ENCODE assay signal across 9 cellular contexts in genomic region chr13:113815151-113816058, GRCh38. TPM values are rescaled to one million over a fixed set of nuclear protein-coding genes. Genes with fewer than 3 reads are reported as not detected.
A peak's percentile ranks its signal among the peaks of the same experiment; 100 is the strongest.
DNase-seq lines count a peak whose midpoint lies in the region; ATAC-seq and TF ChIP-seq lines count a peak whose summit lies in the region.
"Had no signal": no experiment of that assay in that cellular context is flagged by ENCODE, and none has a peak within 500 bp of the region (broad histone marks: within the 10 kb centered on the region; RNA-seq: fewer than 3 reads in every experiment).

No MANE protein-coding gene starts in this region.

- peaks cover 10% of the 10 kb centered on the region for H3K36me3 Mint-ChIP-seq in activated T-helper 17 cell treated with anti-CD3 and anti-CD28 coated beads, Interleukin-2, amount 50 U/mL, for 72 hours (ENCODE audit: low read depth)
- H3K36me3 Mint-ChIP-seq in naive thymus-derived CD8-positive, alpha-beta T cell: peaks cover 0 to under 1% (median 0%) of the 10 kb centered on the region in 3 donors

- no peaks in the 10 kb centered on the region for H3K9me3 Mint-ChIP-seq in activated T-helper 17 cell treated with anti-CD3 and anti-CD28 coated beads, Interleukin-2, amount 50 U/mL, for 72 hours
- H3K9me3 Mint-ChIP-seq in naive thymus-derived CD8-positive, alpha-beta T cell: peaks cover 0 to 6% (median 0%) of the 10 kb centered on the region in 9 donors

- POLR2A ChIA-PET in naive thymus-derived CD8-positive, alpha-beta T cell (lab: Charles Lee): no interaction called here

- H4K20me1 ChIP-seq in DND-41 (ENCODE audit: insufficient read depth, low read length): peaks cover 14% of the 10 kb centered on the region
- H4K20me1 ChIP-seq in hepatocyte (ENCODE audit: insufficient read depth, poor library complexity, severe bottlenecking): no peaks in the 10 kb centered on the region

- H3K36me3 ChIP-seq in DND-41 (ENCODE audit: insufficient read depth, low read length) (no peaks in the 10 kb centered on the region), hepatocyte (replicated peaks; ENCODE audit: insufficient read depth, low read depth) (no peaks in the 10 kb centered on the region)

- H3K4me3 Mint-ChIP-seq in activated T-helper 17 cell treated with anti-CD3 and anti-CD28 coated beads, Interleukin-2, amount 50 U/mL, for 72 hours: peak overlapping the region; percentile 98
- H3K4me3 Mint-ChIP-seq in naive thymus-derived CD8-positive, alpha-beta T cell: peak overlapping the region; percentile 74 to 91 (median 88)

- H3K4me2 ChIP-seq in DND-41 (ENCODE audit: insufficient read depth, low read length) (no peak overlapping the region), hepatocyte (no peak overlapping the region)

- peak overlapping the region in 1 of 2 experiments; percentile 9; a peak in 1 of 4 replicates for H3K4me3 ChIP-seq in DND-41 (ENCODE audit: low read depth in 1 of 2, low read length in 2 of 2)
- peak overlapping the region; percentile 69 for H3K4me3 ChIP-seq in LNCaP clone FGC (ENCODE audit: low read depth, low read length)
- no peak overlapping the region for H3K4me3 ChIP-seq in hepatocyte

- H3K4me1 ChIP-seq in DND-41 (ENCODE audit: insufficient read depth, low read length) (0 out of 2 replicates have a peak, but pooled peaks cover 3% of the 10 kb centered on the region), hepatocyte (ENCODE audit: insufficient read depth) (peaks cover 12% of the 10 kb centered on the region)

- no peak overlapping the region for H3K27ac ChIP-seq in DND-41 (ENCODE audit: low read length)
- no peak overlapping the region for H3K27ac ChIP-seq in hepatocyte

- no peaks in the 10 kb centered on the region for H3K9me2 ChIP-seq in hepatocyte (replicated peaks; ENCODE audit: insufficient read depth)

- ATAC-seq in DND-41 (ENCODE audit: insufficient read depth, low read depth) (no peak), omental fat pad (ENCODE audit: low FRiP score) (no peak)
- ATAC-seq in activated T-helper 17 cell treated with anti-CD3 and anti-CD28 coated beads, Interleukin-2, amount 50 U/mL, for 72 hours (replicated peaks): peak; percentile 61
- ATAC-seq in naive thymus-derived CD8-positive, alpha-beta T cell: no peak

- H3K79me2 ChIP-seq in DND-41 (ENCODE audit: insufficient read depth, low read length) (no peaks in the 10 kb centered on the region), hepatocyte (no peaks in the 10 kb centered on the region)

- TF ChIP-seq CTCF in DND-41 (IDR thresholded peaks at IDR 0.05; ENCODE audit: borderline replicate concordance, extremely low read depth, low read length, poor library complexity, severe bottlenecking) (no peak), LNCaP clone FGC (IDR thresholded peaks at IDR 0.05; ENCODE audit: control insufficient read depth, extremely low read depth, insufficient read depth) (no peak), omental fat pad (IDR thresholded peaks at IDR 0.05) (no peak), hepatocyte (IDR thresholded peaks at IDR 0.05; ENCODE audit: poor library complexity) (no peak)

- no peak overlapping the region for H3K9ac ChIP-seq in DND-41 (ENCODE audit: low read depth, low read length)

- no peak overlapping the region for H2AFZ ChIP-seq in DND-41 (ENCODE audit: low read depth, low read length)
- H2AFZ ChIP-seq in hepatocyte: no peak overlapping the region

- DNase-seq in DND-41 (peak; percentile 19), LNCaP clone FGC (ENCODE audit: low read depth) (peak; percentile 19), omental fat pad (ENCODE audit: low spot score) (no peak), NCI-H748 treated with DMSO at 0.1 percent for 48 hours (lab: John Stamatoyannopoulos, UW) (no peak), hepatocyte (ENCODE audit: low spot score) (no peak), OCI-M2 (lab: John Stamatoyannopoulos, UW; ENCODE audit: unreplicated experiment) (no peak)
- peak in 3 of 10 donors; percentile 15 to 38 (median 30) for DNase-seq in naive thymus-derived CD8-positive, alpha-beta T cell
- DNase-seq: NCI-H1048 had no signal

- WGBS in hepatocyte (ENCODE audit: low lambda C conversion rate, missing lambda C conversion rate): 91% methylated on average over 42 of the region's 42 CpGs

- peak overlapping the region; percentile 96 for H3K27ac Mint-ChIP-seq in activated T-helper 17 cell treated with anti-CD3 and anti-CD28 coated beads, Interleukin-2, amount 50 U/mL, for 72 hours
- H3K27ac Mint-ChIP-seq in naive thymus-derived CD8-positive, alpha-beta T cell: peak overlapping the region; percentile 31 to 87 (median 78)

- H3K9me3 ChIP-seq in DND-41 (ENCODE audit: insufficient read depth, low read length, severe bottlenecking) (no peaks in the 10 kb centered on the region), hepatocyte (ENCODE audit: low read depth) (no peaks in the 10 kb centered on the region)

- H3K4me1 Mint-ChIP-seq in activated T-helper 17 cell treated with anti-CD3 and anti-CD28 coated beads, Interleukin-2, amount 50 U/mL, for 72 hours: peaks cover 17% of the 10 kb centered on the region
- H3K4me1 Mint-ChIP-seq in naive thymus-derived CD8-positive, alpha-beta T cell: peaks cover 15 to 29% (median 25%) of the 10 kb centered on the region in 4 donors

- H3K27me3 Mint-ChIP-seq in activated T-helper 17 cell treated with anti-CD3 and anti-CD28 coated beads, Interleukin-2, amount 50 U/mL, for 72 hours: no peaks in the 10 kb centered on the region
- H3K27me3 Mint-ChIP-seq in naive thymus-derived CD8-positive, alpha-beta T cell: peaks cover 0 to 4% (median 2%) of the 10 kb centered on the region in 5 donors

- H3K27me3 ChIP-seq in DND-41 (ENCODE audit: insufficient read depth, low read length, poor library complexity) (no peaks in the 10 kb centered on the region), hepatocyte (no peaks in the 10 kb centered on the region)

RNA-seq across cellular contexts. Expression of gene GAS6, which starts 48.5 kb away (rescaled TPM):
- total RNA-seq in activated T-helper 17 cell treated with anti-CD3 and anti-CD28 coated beads, Interleukin-2, amount 50 U/mL, for 72 hours: under 1 TPM; 0.56 to 0.58 TPM
- total RNA-seq in naive thymus-derived CD8-positive, alpha-beta T cell: 1 to 10 TPM; 2.2 to 2.4 TPM
- under 1 TPM in 2 of 3 donors, not detected in 1; 0.19 to 0.23 TPM for polyA plus RNA-seq in naive thymus-derived CD8-positive, alpha-beta T cell
- total RNA-seq in omental fat pad (100 to 1,000 TPM; 129 to 207 (median 164) TPM), hepatocyte (62.5 and 70.0 TPM in 2 replicates)
- polyA plus RNA-seq in hepatocyte: 146 and 163 TPM in 2 replicates

RNA-seq across cellular contexts. Expression of gene TMEM255B, which starts 56.4 kb away (rescaled TPM):
- 1 to 10 TPM; 2.0 TPM for total RNA-seq in activated T-helper 17 cell treated with anti-CD3 and anti-CD28 coated beads, Interleukin-2, amount 50 U/mL, for 72 hours
- total RNA-seq in naive thymus-derived CD8-positive, alpha-beta T cell: under 1 TPM; 0.71 to 0.75 TPM
- polyA plus RNA-seq in naive thymus-derived CD8-positive, alpha-beta T cell: under 1 TPM in 2 of 3 donors, not detected in 1; 0.02 to 0.07 TPM
- total RNA-seq in omental fat pad (10 to 100 TPM in 2 of 4 donors, 1 to 10 TPM in 2; 2.7 to 19.1 (median 11.7) TPM), hepatocyte (0.10 and 1.5 TPM in 2 replicates)
- 4.0 and 6.3 TPM in 2 replicates for polyA plus RNA-seq in hepatocyte

Comparison
In these comparisons a context has a peak if more than half of its experiments do, and no peak if none do; other contexts are left out.
1. DNase-seq: peak in DND-41 (single experiment) and LNCaP clone FGC (single experiment); none in omental fat pad (single experiment), NCI-H748 treated with DMSO at 0.1 percent for 48 hours (single experiment), hepatocyte (single experiment) and OCI-M2 (single experiment).
2. RNA of gene GAS6, which starts 48.5 kb away (total RNA-seq): 129 to 207 TPM in omental fat pad and 62.5 to 70.0 TPM in hepatocyte; 2.2 to 2.4 TPM in naive thymus-derived CD8-positive, alpha-beta T cell and 0.56 to 0.58 TPM in activated T-helper 17 cell treated with anti-CD3 and anti-CD28 coated beads, Interleukin-2, amount 50 U/mL, for 72 hours; every median in the first group is over 10 times any median in the second.